ENCODE assay signal across 5 cellular contexts in genomic region chr18:4678685-4679084, GRCh38.
A peak's percentile ranks its signal among the peaks of the same experiment; 100 is the strongest.
DNase-seq lines count a peak whose midpoint lies in the region; FAIRE-seq and TF ChIP-seq lines count a peak whose summit lies in the region.
"Not testable (repeated sequence)": the region's sequence is repeated elsewhere in the genome, so short reads cannot be mapped to it uniquely, and the experiment has no call there.

No MANE protein-coding gene starts in this region.

- peaks cover 38% of the 10 kb centered on the region for H3K9me3 Mint-ChIP-seq in endodermal cell

- H3K36me3 Mint-ChIP-seq in endodermal cell (ENCODE audit: low read depth), result not testable (repeated sequence)

- H3K4me3 ChIP-seq in endodermal cell (ENCODE audit: low read length), result peak overlapping the region; percentile 12
- H3K4me3 ChIP-seq in kidney (ENCODE audit: low read length in 2 of 2), result not testable (repeated sequence)

- not testable (repeated sequence) for FAIRE-seq in kidney (lab: Jason Lieb, UNC)

- H3K9me3 ChIP-seq in endodermal cell (ENCODE audit: control insufficient read depth, low read length), result peaks cover 40% of the 10 kb centered on the region
- H3K9me3 ChIP-seq in kidney (ENCODE audit: control insufficient read depth in 1 of 2, low read length in 2 of 2), result not testable (repeated sequence)

- H3K9ac ChIP-seq in endodermal cell (ENCODE audit: extremely low read depth, low read length, poor library complexity, severe bottlenecking); kidney (ENCODE audit: low read length in 2 of 2): not testable (repeated sequence)

- 80 to 98% methylated on average over 1 to 5 of the region's 5 CpGs for WGBS in endodermal cell (ENCODE audit: insufficient coverage in 1 of 2, insufficient read length in 1 of 2), 2 experiments

- peak; percentile 2 for DNase-seq in Daoy (ENCODE audit: low read depth)
- peak; percentile 1 for DNase-seq in ELF-1 (ENCODE audit: low read depth, low spot score)
- not testable (repeated sequence) for DNase-seq in endodermal cell
- DNase-seq in kidney, result peak; percentile 45
- DNase-seq in posterior vena cava (ENCODE audit: low spot score), result peak; percentile 50

- H3K4me1 Mint-ChIP-seq in endodermal cell, result not testable (repeated sequence)

- not testable (repeated sequence) for TF ChIP-seq CTCF in endodermal cell (conservative IDR thresholded peaks at IDR 0.05); kidney (IDR thresholded peaks at IDR 0.05; ENCODE audit: borderline replicate concordance, extremely low read depth, insufficient read depth)

- not testable (repeated sequence) for H3K27me3 ChIP-seq in endodermal cell (ENCODE audit: control insufficient read depth, insufficient read depth, low read length, poor library complexity, severe bottlenecking)

- intact Hi-C loops in kidney (cut with DNase I); posterior vena cava (cut with DNase I): not testable (repeated sequence)

- not testable (repeated sequence) for H3K27ac ChIP-seq in endodermal cell (ENCODE audit: low read depth, low read length); kidney (ENCODE audit: low read depth in 2 of 2, low read length in 2 of 2)

- H3K4me3 Mint-ChIP-seq in endodermal cell, result not testable (repeated sequence)

- H3K27ac Mint-ChIP-seq in endodermal cell, result not testable (repeated sequence)

- H3K36me3 ChIP-seq in endodermal cell (ENCODE audit: control insufficient read depth, insufficient read depth, low read length); kidney (ENCODE audit: control insufficient read depth in 1 of 2, insufficient read depth in 2 of 2, low read length in 2 of 2): not testable (repeated sequence)

- H3K27me3 Mint-ChIP-seq in endodermal cell (ENCODE audit: insufficient read depth), result not testable (repeated sequence)

- H3K4me1 ChIP-seq in endodermal cell (ENCODE audit: control insufficient read depth, insufficient read depth, low read length); kidney (ENCODE audit: control insufficient read depth in 1 of 2, insufficient read depth in 1 of 2, low read depth in 1 of 2, low read length in 2 of 2): not testable (repeated sequence)
